29 cellular contexts compared by ENCODE assay signal in genomic region chr1:172557270-172557669, GRCh38.
"Had no signal": no experiment of that assay in that cellular context is flagged by ENCODE, and none has a peak within 500 bp of the region (broad histone marks: within the 10 kb centered on the region; RNA-seq: fewer than 3 reads in every experiment).

No MANE protein-coding gene starts in this region.

- ATAC-seq: stimulated activated effector memory CD8-positive, alpha-beta T cell treated with anti-CD3 and anti-CD28 coated beads, Interleukin-12 subunit alpha, Interleukin-12 subunit beta, amount 100 ng/mL, for 72 hours; stimulated activated memory B cell treated with anti-CD40 and anti-IgM and Interleukin-4, amounts not matched to agents 10 μg/mL and 1 μg/mL and 100 μg/mL, for 72 hours; stimulated activated naive B cell treated with anti-CD40 and anti-IgM and Interleukin-4, amounts not matched to agents 10 μg/mL and 1 μg/mL and 100 μg/mL, for 72 hours; stimulated activated naive CD8-positive, alpha-beta T cell treated with anti-CD3 and anti-CD28 coated beads, Interleukin-15, amount 100 ng/mL, for 72 hours; stimulated activated naive CD8-positive, alpha-beta T cell treated with anti-CD3 and anti-CD28 coated beads, Interleukin-15, Interleukin-2, amounts not matched to agents 100 U/mL and 50 U/mL, for 24 hours; upper lobe of right lung had no signal

- H3K27me3 Mint-ChIP-seq: stimulated activated memory B cell treated with anti-CD40 and anti-IgM and Interleukin-4, amounts not matched to agents 10 μg/mL and 1 μg/mL and 100 μg/mL, for 72 hours; stimulated activated naive B cell treated with anti-CD40 and anti-IgM and Interleukin-4, amounts not matched to agents 10 μg/mL and 1 μg/mL and 100 μg/mL, for 72 hours; stimulated activated naive CD8-positive, alpha-beta T cell treated with anti-CD3 and anti-CD28 coated beads, Interleukin-15, amount 100 ng/mL, for 72 hours; stimulated activated naive CD8-positive, alpha-beta T cell treated with anti-CD3 and anti-CD28 coated beads, Interleukin-15, Interleukin-2, amounts not matched to agents 100 ng/mL and 50 ng/mL, for 24 hours; type B pancreatic cell had no signal

- H3K4me3 ChIP-seq: stomach, suprapubic skin, testis, thoracic aorta, thyroid gland, tibial artery, tibial nerve, transverse colon, upper lobe of left lung, upper lobe of right lung, uterus, vagina had no signal

- H3K36me3 ChIP-seq: thyroid gland, uterus had no signal

- H3K9me3 ChIP-seq: stomach, suprapubic skin, testis, thoracic aorta, thyroid gland, tibial artery, tibial nerve, transverse colon, upper lobe of left lung, upper lobe of right lung, uterus, vagina had no signal

- H3K27me3 ChIP-seq: stomach, suprapubic skin, testis, thyroid gland, tibial artery, tibial nerve, transverse colon, upper lobe of left lung, upper lobe of right lung, uterus, vagina had no signal

- H3K4me1 ChIP-seq: stomach, suprapubic skin, tibial artery, tibial nerve, transverse colon, upper lobe of left lung, upper lobe of right lung, uterus, vagina had no signal

- H3K27ac Mint-ChIP-seq: stimulated activated effector memory CD8-positive, alpha-beta T cell treated with anti-CD3 and anti-CD28 coated beads, Interleukin-12 subunit alpha, Interleukin-12 subunit beta, amount 100 ng/mL, for 72 hours; stimulated activated memory B cell treated with anti-CD40 and anti-IgM and Interleukin-4, amounts not matched to agents 10 μg/mL and 1 μg/mL and 100 μg/mL, for 72 hours; stimulated activated naive B cell treated with anti-CD40 and anti-IgM and Interleukin-4, amounts not matched to agents 10 μg/mL and 1 μg/mL and 100 μg/mL, for 72 hours; stimulated activated naive CD8-positive, alpha-beta T cell treated with anti-CD3 and anti-CD28 coated beads, Interleukin-15, amount 100 ng/mL, for 72 hours; stimulated activated naive CD8-positive, alpha-beta T cell treated with anti-CD3 and anti-CD28 coated beads, Interleukin-15, Interleukin-2, amounts not matched to agents 100 ng/mL and 50 ng/mL, for 24 hours; type B pancreatic cell had no signal

- H3K9me3 Mint-ChIP-seq: stimulated activated effector memory CD8-positive, alpha-beta T cell treated with anti-CD3 and anti-CD28 coated beads, Interleukin-12 subunit alpha, Interleukin-12 subunit beta, amount 100 ng/mL, for 72 hours; stimulated activated memory B cell treated with anti-CD40 and anti-IgM and Interleukin-4, amounts not matched to agents 10 μg/mL and 1 μg/mL and 100 μg/mL, for 72 hours; stimulated activated naive B cell treated with anti-CD40 and anti-IgM and Interleukin-4, amounts not matched to agents 10 μg/mL and 1 μg/mL and 100 μg/mL, for 72 hours; stimulated activated naive CD8-positive, alpha-beta T cell treated with anti-CD3 and anti-CD28 coated beads, Interleukin-15, amount 100 ng/mL, for 72 hours; stimulated activated naive CD8-positive, alpha-beta T cell treated with anti-CD3 and anti-CD28 coated beads, Interleukin-15, Interleukin-2, amounts not matched to agents 100 ng/mL and 50 ng/mL, for 24 hours; type B pancreatic cell had no signal

- H3K4me1 Mint-ChIP-seq: stimulated activated naive CD8-positive, alpha-beta T cell treated with anti-CD3 and anti-CD28 coated beads, Interleukin-15, amount 100 ng/mL, for 72 hours had no signal

- H3K27ac ChIP-seq: stomach, suprapubic skin, testis, thoracic aorta, thyroid gland, tibial artery, tibial nerve, transverse colon, upper lobe of left lung, upper lobe of right lung, uterus, vagina had no signal

- FAIRE-seq: urothelium cell line had no signal

- DNase-seq: stimulated activated CD4-positive, alpha-beta T cell treated with anti-CD3 and anti-CD28 coated beads, Interleukin-2, amount 100 ng/mL, for 48 hours; stimulated activated CD4-positive, alpha-beta T cell treated with anti-CD3 and anti-CD28 coated beads, Interleukin-4, amount 100 ng/mL, for 1 hour; stimulated activated CD4-positive, alpha-beta T cell treated with anti-CD3 and anti-CD28 coated beads, Interleukin-4, amount 100 ng/mL, for 24 hours; stimulated activated CD4-positive, alpha-beta T cell treated with anti-CD3 and anti-CD28 coated beads, Interleukin-4, amount 100 ng/mL, for 4 hours; stimulated activated CD8-positive, alpha-beta memory T cell treated with anti-CD3 and anti-CD28 coated beads, Interleukin-4, amount 100 ng/mL, for 48 hours; stimulated activated naive B cell treated with anti-CD40 and anti-IgM and Interleukin-4, amounts not matched to agents 10 μg/mL and 1 μg/mL and 100 μg/mL, for 72 hours; stimulated activated naive CD4-positive, alpha-beta T cell; stimulated activated naive CD4-positive, alpha-beta T cell treated with Interleukin-2 at 50 U/mL for 16 hours; stimulated activated naive CD8-positive, alpha-beta T cell treated with anti-CD3 and anti-CD28 coated beads, Interleukin-15, amount 100 ng/mL, for 72 hours; stimulated activated naive CD8-positive, alpha-beta T cell treated with anti-CD3 and anti-CD28 coated beads, Interleukin-15, Interleukin-2, amounts not matched to agents 100 U/mL and 50 U/mL, for 24 hours; stomach; substantia nigra; testis; thyroid gland; tibial artery; transverse colon; trophoblast cell; upper lobe of left lung; upper lobe of right lung; uterus had no signal

- H3K4me3 Mint-ChIP-seq: stimulated activated effector memory CD8-positive, alpha-beta T cell treated with anti-CD3 and anti-CD28 coated beads, Interleukin-12 subunit alpha, Interleukin-12 subunit beta, amount 100 ng/mL, for 72 hours; stimulated activated memory B cell treated with anti-CD40 and anti-IgM and Interleukin-4, amounts not matched to agents 10 μg/mL and 1 μg/mL and 100 μg/mL, for 72 hours; stimulated activated naive B cell treated with anti-CD40 and anti-IgM and Interleukin-4, amounts not matched to agents 10 μg/mL and 1 μg/mL and 100 μg/mL, for 72 hours; stimulated activated naive CD8-positive, alpha-beta T cell treated with anti-CD3 and anti-CD28 coated beads, Interleukin-15, amount 100 ng/mL, for 72 hours; stimulated activated naive CD8-positive, alpha-beta T cell treated with anti-CD3 and anti-CD28 coated beads, Interleukin-15, Interleukin-2, amounts not matched to agents 100 ng/mL and 50 ng/mL, for 24 hours; type B pancreatic cell had no signal
